In genomic region chrX:155744534-155744933, GRCh38 we compare ENCODE assay signal across 17 cellular contexts.
"Had no signal": no experiment of that assay in that cellular context is flagged by ENCODE, and none has a peak within 500 bp of the region (broad histone marks: within the 10 kb centered on the region; RNA-seq: fewer than 3 reads in every experiment).

No MANE protein-coding gene starts in this region.

- H3K9me3 ChIP-seq: adrenal gland had no signal

- H3K27ac ChIP-seq: epithelial cell of prostate had no signal

- ATAC-seq: left lobe of liver had no signal

- H3K36me3 ChIP-seq: adrenal gland, tibial artery had no signal

- H3K27me3 ChIP-seq: adrenal gland, tibial artery had no signal

- DNase-seq: activated CD4-positive, alpha-beta T cell treated with anti-CD3 and anti-CD28 coated beads, Interleukin-2, amount 10 ng/mL, durations not matched to agents 7 days and 5 days; activated CD4-positive, CD25-positive, alpha-beta regulatory T cell; activated CD8-positive, alpha-beta memory T cell treated with anti-CD3 and anti-CD28 coated beads for 24 hours; activated naive CD4-positive, alpha-beta T cell treated with anti-CD3 and anti-CD28 coated beads, Interleukin-2, amount 10 ng/mL, durations not matched to agents 7 days and 5 days; activated T-cell treated with anti-CD3 and anti-CD28 coated beads for 4 hours; adrenal gland; caudate nucleus; cortex of kidney; effector memory CD4-positive, alpha-beta T cell; immature natural killer cell; mesendoderm; stimulated activated CD4-positive, alpha-beta T cell treated with anti-CD3 and anti-CD28 coated beads, Interleukin-15, amount 100 ng/mL, for 24 hours; stimulated activated CD4-positive, alpha-beta T cell treated with anti-CD3 and anti-CD28 coated beads, Interleukin-4, amount 100 ng/mL, for 4 hours; T-helper 2 cell; tibial artery had no signal
